Comparison of ENCODE assay signal across 1 cellular context in genomic region chr1:170149971-170150370, GRCh38.
TF ChIP-seq lines count a peak whose summit lies in the region.

No MANE protein-coding gene starts in this region.

TF ChIP-seq in GM23338, 12 proteins besides CTCF, POLR2A, EP300 and RAD21 (continued from another document):
- TF ChIP-seq ZNF462 (CRISPR knock-in tag; IDR thresholded peaks at IDR 0.05) (no peak), CREB1 (CRISPR knock-in tag; IDR thresholded peaks at IDR 0.05; ENCODE audit: low read depth) (no peak), ZNF114 (CRISPR knock-in tag; IDR thresholded peaks at IDR 0.05) (no peak), POLR2AphosphoS5 (IDR thresholded peaks at IDR 0.05; ENCODE audit: low read depth) (no peak), REST (IDR thresholded peaks at IDR 0.05; ENCODE audit: unreplicated experiment) (no peak), JUNB (IDR thresholded peaks at IDR 0.05; ENCODE audit: unreplicated experiment) (no peak), NANOG (IDR thresholded peaks at IDR 0.05; ENCODE audit: borderline replicate concordance) (no peak)
TF ChIP-seq in GM23338: peak in this region for 0.
